ENCODE assay signal across 13 cellular contexts in the genomic region with DNA sequence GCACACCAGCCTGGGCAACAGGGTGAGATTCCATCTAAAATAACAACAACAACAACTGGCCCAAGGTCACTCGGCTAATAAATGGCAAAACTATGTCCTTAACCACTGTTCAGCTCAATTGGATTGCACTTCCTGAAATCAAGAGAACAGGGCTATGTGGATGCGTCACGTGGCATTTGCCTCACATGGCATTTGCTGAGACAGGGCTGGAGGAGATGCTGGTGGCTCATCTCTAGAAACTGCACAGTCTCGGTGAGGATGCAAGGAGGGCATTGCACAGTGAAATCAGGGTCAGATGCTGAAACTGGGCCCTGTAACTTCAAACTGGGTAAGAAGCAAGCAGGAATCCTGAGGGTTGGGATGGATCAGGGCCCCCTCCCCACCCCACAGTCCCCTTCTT.
"Had no signal": no experiment of that assay in that cellular context is flagged by ENCODE, and none has a peak within 500 bp of the region (broad histone marks: within the 10 kb centered on the region; RNA-seq: fewer than 3 reads in every experiment).

No MANE protein-coding gene starts in this region.

- DNase-seq: activated CD4-positive, alpha-beta T cell treated with anti-CD3 and anti-CD28 coated beads, Interleukin-2, amount 50 U/mL, for 48 hours; activated naive CD4-positive, alpha-beta T cell treated with Interleukin-2 at 50 U/mL for 16 hours; activated naive CD8-positive, alpha-beta T cell treated with anti-CD3 and anti-CD28 coated beads, Interleukin-2, amount 10 ng/mL, durations not matched to agents 7 days and 5 days; body of pancreas; mammary epithelial cell; occipital lobe; posterior cingulate gyrus; stimulated activated CD4-positive, alpha-beta T cell treated with anti-CD3 and anti-CD28 coated beads, Interleukin-2, amount 100 ng/mL, for 24 hours; stimulated activated naive CD4-positive, alpha-beta T cell treated with Interleukin-2 at 50 U/mL for 16 hours had no signal

- H3K9me3 ChIP-seq: body of pancreas, tibial artery had no signal

- H3K27me3 ChIP-seq: body of pancreas had no signal

- H3K36me3 ChIP-seq: tibial artery had no signal

- H3K4me3 ChIP-seq: body of pancreas, dorsolateral prefrontal cortex, tibial artery had no signal

- H3K4me1 ChIP-seq: body of pancreas, tibial artery had no signal

- H3K27ac ChIP-seq: body of pancreas, dorsolateral prefrontal cortex, epithelial cell of prostate, tibial artery, VCaP had no signal
